In genomic region chr6:70668499-70668812, GRCh38 we compare ENCODE assay signal across 1 cellular context.
TF ChIP-seq lines count a peak whose summit lies in the region.

No MANE protein-coding gene starts in this region.

TF ChIP-seq in K562, 482 proteins besides CTCF, POLR2A, EP300 and RAD21 (continued from another document):
- no peak for TF ChIP-seq ZBTB12 (CRISPR knock-in tag; IDR thresholded peaks at IDR 0.05)
- TF ChIP-seq GTF2A2 (tag; IDR thresholded peaks at IDR 0.05): no peak
- TF ChIP-seq ZNF280A (IDR thresholded peaks at IDR 0.05; ENCODE audit: low read depth, partially characterized antibody): no peak
- no peak for TF ChIP-seq NR2C2 (CRISPR knock-in tag; IDR thresholded peaks at IDR 0.05)
- no peak for TF ChIP-seq NR2C2 (tag; IDR thresholded peaks at IDR 0.05)
- TF ChIP-seq CHCHD3 (CRISPR knock-in tag; IDR thresholded peaks at IDR 0.05): no peak
- no peak for TF ChIP-seq ZNF511 (CRISPR knock-in tag; IDR thresholded peaks at IDR 0.05)
- no peak for TF ChIP-seq SMAD1 (IDR thresholded peaks at IDR 0.05; ENCODE audit: low read depth, low read length, partially characterized antibody)
- no peak for TF ChIP-seq ZNF449 (CRISPR knock-in tag; IDR thresholded peaks at IDR 0.05)
- TF ChIP-seq POLR2B (IDR thresholded peaks at IDR 0.05; ENCODE audit: low read depth, partially characterized antibody): no peak
- TF ChIP-seq SAFB2 (IDR thresholded peaks at IDR 0.05; ENCODE audit: borderline replicate concordance, low read depth, low read length, severe bottlenecking): no peak
